22 cellular contexts compared by ENCODE assay signal in the genomic region with DNA sequence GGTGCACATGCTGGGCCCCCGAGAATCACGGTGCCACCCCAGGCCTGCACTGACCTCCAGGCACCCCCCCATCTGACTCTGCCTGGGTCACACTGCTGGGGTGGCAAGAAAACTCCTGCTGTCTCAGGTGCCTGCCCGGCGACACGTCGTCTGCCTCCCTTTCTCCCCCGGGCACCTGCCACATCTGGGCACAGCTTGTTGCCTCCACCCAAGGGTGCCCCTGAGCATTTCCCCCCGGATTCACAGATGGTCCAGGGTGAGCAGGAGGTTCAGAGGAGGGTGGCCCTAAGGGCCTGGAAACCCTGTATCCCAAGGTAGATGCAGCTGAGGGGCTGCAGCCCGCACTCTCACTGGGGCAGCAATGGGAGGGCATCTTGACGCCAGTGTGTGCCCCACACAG. TPM values are rescaled to one million over a fixed set of nuclear protein-coding genes. Genes with fewer than 3 reads are reported as not detected.
"Had no signal": no experiment of that assay in that cellular context is flagged by ENCODE, and none has a peak within 500 bp of the region (broad histone marks: within the 10 kb centered on the region; RNA-seq: fewer than 3 reads in every experiment).

No MANE protein-coding gene starts in this region.

- DNase-seq: colonic mucosa; cortex of kidney; effector CD4-positive, alpha-beta T cell; effector memory CD4-positive, alpha-beta T cell; foreskin keratinocyte; hypothalamus; immature natural killer cell; islet precursor cell; kidney glomerular epithelial cell; left colon; left ventricle myocardium inferior; lower lobe of right lung; mesenchymal stem cell; mucosa of descending colon; naive B cell had no signal

- H3K79me2 ChIP-seq: hepatocyte had no signal

- H3K9me3 ChIP-seq: colonic mucosa, esophagus muscularis mucosa, gastroesophageal sphincter, heart left ventricle, left ventricle myocardium inferior, lower lobe of right lung, mucosa of descending colon had no signal

- H3K27ac ChIP-seq: colonic mucosa, esophagus muscularis mucosa, foreskin keratinocyte, gastroesophageal sphincter, heart left ventricle, hepatocyte, left ventricle myocardium inferior, lower lobe of right lung had no signal

- H3K4me3 ChIP-seq: colonic mucosa, esophagus muscularis mucosa, gastroesophageal sphincter, heart left ventricle, hepatocyte, left ventricle myocardium inferior, lower lobe of right lung, mucosa of descending colon had no signal

- H3K4me2 ChIP-seq: hepatocyte had no signal

- H3K36me3 ChIP-seq: colonic mucosa, esophagus muscularis mucosa, gastroesophageal sphincter, heart left ventricle, left ventricle myocardium inferior, lower lobe of right lung had no signal

- H3K4me1 ChIP-seq: colonic mucosa, esophagus muscularis mucosa, foreskin keratinocyte, gastroesophageal sphincter, left ventricle myocardium inferior, lower lobe of right lung had no signal

- H3K27me3 ChIP-seq: colonic mucosa, hepatocyte had no signal

- H2AFZ ChIP-seq: hepatocyte had no signal

RNA-seq across cellular contexts. Expression of gene CCDC187, which starts 43.4 kb away (rescaled TPM):
- polyA plus RNA-seq: endothelial cell of umbilical vein, esophagus, fibroblast of lung, heart left ventricle, immature natural killer cell had no signal

RNA-seq across cellular contexts. Expression of gene LHX3, which starts 55.6 kb away (rescaled TPM):
- polyA plus RNA-seq: endothelial cell of umbilical vein, esophagus, fibroblast of lung, foreskin keratinocyte, heart left ventricle, hepatocyte, immature natural killer cell had no signal
